ENCODE assay signal across 21 cellular contexts in genomic region chr4:148162554-148162953, GRCh38.
DNase-seq lines count a peak whose midpoint lies in the region; ATAC-seq and TF ChIP-seq lines count a peak whose summit lies in the region.
"Had no signal": no experiment of that assay in that cellular context is flagged by ENCODE, and none has a peak within 500 bp of the region (broad histone marks: within the 10 kb centered on the region; RNA-seq: fewer than 3 reads in every experiment).

No MANE protein-coding gene starts in this region.

- ATAC-seq in heart left ventricle (peak; percentile 29 to 66 (median 42)), Right ventricle myocardium inferior (no peak), foreskin keratinocyte (peak; percentile 62)
- ATAC-seq: HCT116 had no signal

- no peak for TF ChIP-seq POLR2A in heart left ventricle (IDR thresholded peaks at IDR 0.05)

- H3K4me1 ChIP-seq in heart left ventricle (peaks cover 0 to 48% (median 30%) of the 10 kb centered on the region in 12 donors), foreskin keratinocyte (peaks cover 28% of the 10 kb centered on the region), A673 (ENCODE audit: insufficient read depth, low read length, poor library complexity, severe bottlenecking) (no peaks in the 10 kb centered on the region)

- H3K27ac ChIP-seq in heart left ventricle = no peak overlapping the region
- no peak overlapping the region for H3K27ac ChIP-seq in foreskin keratinocyte
- H3K27ac ChIP-seq in A673 (ENCODE audit: low read depth, low read length, poor library complexity, severe bottlenecking) = no peak overlapping the region
- H3K27ac ChIP-seq: C4-2B had no signal

- H3K27me3 Mint-ChIP-seq in nephron (ENCODE audit: low read depth) (no peaks in the 10 kb centered on the region), type B pancreatic cell (no peaks in the 10 kb centered on the region)
- H3K27me3 Mint-ChIP-seq: CD8-positive, alpha-beta memory T cell; IgD-negative memory B cell had no signal

- DNase-seq in heart left ventricle (no peak), Right ventricle myocardium inferior (ENCODE audit: missing footprints) (no peak), foreskin keratinocyte (no peak), type B pancreatic cell (ENCODE audit: extremely low spot score, unreplicated experiment) (no peak), inferior parietal cortex (ENCODE audit: extremely low spot score) (no peak), A673 (ENCODE audit: low spot score) (no peak), NCI-H146 (lab: John Stamatoyannopoulos, UW) (no peak)
- DNase-seq: CD8-positive, alpha-beta memory T cell; GDM1; GOT3; MV-4-11; NCI-H1694 treated with DMSO at 0.1 percent for 48 hours; NCI-H2081 treated with DMSO at 0.1 percent for 48 hours; NCI-H2171 treated with DMSO at 0.1 percent for 48 hours; NCI-H446; NCI-H526; SHP77 had no signal

- peak overlapping the region in 2 of 3 experiments; percentile 63 to 76 for H3K27ac Mint-ChIP-seq in nephron
- H3K27ac Mint-ChIP-seq in type B pancreatic cell = peak overlapping the region; percentile 4
- H3K27ac Mint-ChIP-seq: IgD-negative memory B cell had no signal

- H3K36me3 ChIP-seq in heart left ventricle = no peaks in the 10 kb centered on the region
- H3K36me3 ChIP-seq in A673 (ENCODE audit: insufficient read depth, low read length, poor library complexity, severe bottlenecking) = no peaks in the 10 kb centered on the region

- H3K4me3 Mint-ChIP-seq in nephron (no peak overlapping the region), type B pancreatic cell (no peak overlapping the region)
- H3K4me3 Mint-ChIP-seq: CD8-positive, alpha-beta memory T cell; IgD-negative memory B cell had no signal

- no peaks in the 10 kb centered on the region for H3K36me3 Mint-ChIP-seq in nephron (ENCODE audit: low read depth)
- no peaks in the 10 kb centered on the region for H3K36me3 Mint-ChIP-seq in type B pancreatic cell
- H3K36me3 Mint-ChIP-seq: IgD-negative memory B cell had no signal

- H3K4me3 ChIP-seq in heart left ventricle (no peak overlapping the region), A673 (ENCODE audit: low read depth, low read length, poor library complexity, severe bottlenecking) (no peak overlapping the region)

- H3K9me3 Mint-ChIP-seq in nephron (no peaks in the 10 kb centered on the region), type B pancreatic cell (no peaks in the 10 kb centered on the region)

- intact Hi-C loops in heart left ventricle (cut with DNase I) = no loop called here
- intact Hi-C loops in Right ventricle myocardium inferior (cut with DNase I) = loop anchor here (10.0 kb wide), 1 partner anchor 112 kb away; no protein-coding TSS in a partner anchor
- intact Hi-C loops in A673 (cut with micrococcal nuclease; ENCODE audit: unreplicated experiment) = no loop called here

- H3K9me3 ChIP-seq in heart left ventricle (no peaks in the 10 kb centered on the region), A673 (ENCODE audit: low read depth, low read length, poor library complexity, severe bottlenecking) (no peaks in the 10 kb centered on the region)

- H3K27me3 ChIP-seq in heart left ventricle = no peaks in the 10 kb centered on the region
- H3K27me3 ChIP-seq in foreskin keratinocyte = no peaks in the 10 kb centered on the region
- no peaks in the 10 kb centered on the region for H3K27me3 ChIP-seq in A673 (replicated peaks; ENCODE audit: insufficient read depth, low read depth, low read length, poor library complexity)

- no peak for TF ChIP-seq CTCF in heart left ventricle (IDR thresholded peaks at IDR 0.05)
- no peak for TF ChIP-seq CTCF in foreskin keratinocyte (conservative IDR thresholded peaks at IDR 0.05)
- no peak for TF ChIP-seq CTCF in nephron (IDR thresholded peaks at IDR 0.05; ENCODE audit: unreplicated experiment in 3 of 3)
- TF ChIP-seq CTCF in type B pancreatic cell (conservative IDR thresholded peaks at IDR 0.05) = no peak
- no peak for TF ChIP-seq CTCF in A673 (conservative IDR thresholded peaks at IDR 0.05; ENCODE audit: low read depth, low read length)

- POLR2A ChIA-PET in A673 (lab: Charles Lee; ENCODE audit: low non-redundant PET) = no interaction called here

- H3K4me1 Mint-ChIP-seq in nephron (peaks cover 50% of the 10 kb centered on the region), type B pancreatic cell (ENCODE audit: unreplicated experiment) (peaks cover 26% of the 10 kb centered on the region)
- H3K4me1 Mint-ChIP-seq: IgD-negative memory B cell had no signal

- no TSS peak for BruUV-seq in A673 (replicated peaks; lab: Mats Ljungman, UMichigan)

- CTCF ChIA-PET in A673 (lab: Charles Lee) = no interaction called here

- 57 to 68% (median 63%) methylated on average over 5 of the region's 5 CpGs for WGBS in heart left ventricle, 4 donors
